14 cellular contexts compared by ENCODE assay signal in the genomic region with DNA sequence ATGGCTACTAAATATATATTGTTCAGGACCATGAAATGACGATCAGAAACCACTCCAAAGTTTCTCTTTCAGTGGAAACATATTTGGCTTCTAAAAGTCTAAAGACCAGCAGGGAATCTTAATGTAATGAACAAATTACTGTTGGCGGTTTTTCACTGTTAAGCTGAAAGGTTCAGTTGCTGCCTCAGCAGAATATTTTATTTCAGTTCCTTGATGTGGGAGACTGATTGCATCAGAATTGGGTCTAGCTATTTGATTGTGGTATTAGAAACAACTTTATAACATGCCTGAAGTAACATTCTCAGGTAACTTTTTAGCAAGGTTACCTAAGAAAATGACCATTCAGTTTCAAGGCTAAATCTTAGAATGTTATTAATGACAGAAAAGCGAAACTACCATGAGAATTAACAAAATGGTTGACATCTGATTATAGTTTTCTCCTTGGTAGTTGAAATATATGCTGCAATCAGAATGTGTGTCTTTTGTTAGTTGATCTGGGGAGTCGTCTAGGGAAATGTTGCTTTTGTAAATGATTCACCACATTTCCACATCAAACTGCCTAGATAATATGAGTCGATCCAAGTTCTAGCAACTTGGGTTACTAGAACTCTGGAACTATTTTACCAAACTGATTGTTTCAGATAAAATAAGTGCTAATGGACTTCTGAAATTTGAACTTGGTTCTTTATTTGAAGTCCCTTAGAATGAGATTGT.
DNase-seq lines count a peak whose midpoint lies in the region; ATAC-seq, FAIRE-seq and TF ChIP-seq lines count a peak whose summit lies in the region.
"Had no signal": no experiment of that assay in that cellular context is flagged by ENCODE, and none has a peak within 500 bp of the region (broad histone marks: within the 10 kb centered on the region; RNA-seq: fewer than 3 reads in every experiment).

No MANE protein-coding gene starts in this region.

- no peak overlapping the region for H3K4me3 Mint-ChIP-seq in astrocyte (ENCODE audit: unreplicated experiment)
- H3K4me3 Mint-ChIP-seq in naive thymus-derived CD4-positive, alpha-beta T cell: no peak overlapping the region
- H3K4me3 Mint-ChIP-seq: activated naive CD8-positive, alpha-beta T cell treated with anti-CD3 and anti-CD28 coated beads, Interleukin-2, amount 50 U/mL, for 24 hours had no signal

- intact Hi-C loops in IMR-90 (cut with micrococcal nuclease): no loop called here
- intact Hi-C loops in naive thymus-derived CD4-positive, alpha-beta T cell (cut with micrococcal nuclease): no loop called here

- H3K27ac Mint-ChIP-seq in astrocyte (ENCODE audit: unreplicated experiment): peak overlapping the region; percentile 90
- H3K27ac Mint-ChIP-seq in naive thymus-derived CD4-positive, alpha-beta T cell: no peak overlapping the region
- H3K27ac Mint-ChIP-seq: activated naive CD8-positive, alpha-beta T cell treated with anti-CD3 and anti-CD28 coated beads, Interleukin-2, amount 50 U/mL, for 24 hours had no signal

- no peaks in the 10 kb centered on the region for H3K27me3 Mint-ChIP-seq in astrocyte (ENCODE audit: low read depth, unreplicated experiment)
- H3K27me3 Mint-ChIP-seq in naive thymus-derived CD4-positive, alpha-beta T cell: peaks cover 3 to 13% (median 7%) of the 10 kb centered on the region in 5 donors

- H3K79me1 ChIP-seq in IMR-90 (ENCODE audit: low read depth in 1 of 2, low read length in 2 of 2): no peaks in the 10 kb centered on the region

- FAIRE-seq in astrocyte (lab: Jason Lieb, UNC): peak; percentile 55

- H3K23ac ChIP-seq in IMR-90 (ENCODE audit: low read depth, low read length): no peak overlapping the region

- H3K4me3 ChIP-seq in ACC112 (ENCODE audit: low read depth, low read length) (peak overlapping the region; percentile 63), IMR-90 (ENCODE audit: insufficient read depth, low read depth, low read length) (no peak overlapping the region), astrocyte (ENCODE audit: insufficient read depth, low read depth, low read length) (no peak overlapping the region)
- H3K4me3 ChIP-seq in naive thymus-derived CD4-positive, alpha-beta T cell (ENCODE audit: low read length): no peak overlapping the region
- H3K4me3 ChIP-seq: pancreas, vagina had no signal

- H4K20me1 ChIP-seq in IMR-90 (ENCODE audit: insufficient read depth, low read length) (no peaks in the 10 kb centered on the region), astrocyte (ENCODE audit: insufficient read depth, low read length) (no peaks in the 10 kb centered on the region)

- peaks cover 13% of the 10 kb centered on the region for H3K4me1 Mint-ChIP-seq in astrocyte (ENCODE audit: low read depth, unreplicated experiment)
- no peaks in the 10 kb centered on the region for H3K4me1 Mint-ChIP-seq in naive thymus-derived CD4-positive, alpha-beta T cell
- H3K4me1 Mint-ChIP-seq: activated naive CD8-positive, alpha-beta T cell treated with anti-CD3 and anti-CD28 coated beads, Interleukin-2, amount 50 U/mL, for 24 hours had no signal

- CTCF ChIA-PET in IMR-90 (lab: Yijun Ruan, JAX): no interaction called here
- CTCF ChIA-PET in naive thymus-derived CD4-positive, alpha-beta T cell (lab: Charles Lee): no interaction called here

- no peak overlapping the region for H4K5ac ChIP-seq in IMR-90 (ENCODE audit: low read depth, low read length)

- H3K27me3 ChIP-seq in ACC112 (ENCODE audit: insufficient read depth, low read length) (no peaks in the 10 kb centered on the region), IMR-90 (ENCODE audit: control insufficient read depth, insufficient read depth, low read length) (no peaks in the 10 kb centered on the region), astrocyte (ENCODE audit: insufficient read depth, low read length) (no peaks in the 10 kb centered on the region)
- H3K27me3 ChIP-seq in naive thymus-derived CD4-positive, alpha-beta T cell (ENCODE audit: control insufficient read depth in 2 of 2, insufficient read depth in 2 of 2, low read length in 2 of 2): no peaks in the 10 kb centered on the region
- H3K27me3 ChIP-seq: BE2C, pancreas, vagina had no signal

- peak; percentile 79 for DNase-seq in IMR-90
- peak; percentile 30 for DNase-seq in astrocyte (ENCODE audit: low read depth)
- peak; percentile 69 for DNase-seq in iris pigment epithelial cell (ENCODE audit: low read depth)
- DNase-seq in naive thymus-derived CD4-positive, alpha-beta T cell: no peak
- no peak for DNase-seq in stimulated activated CD4-positive, alpha-beta T cell treated with anti-CD3 and anti-CD28 coated beads, Interleukin-12 subunit alpha, Interleukin-12 subunit beta, amount 100 ng/mL, for 4 hours
- DNase-seq: activated naive CD8-positive, alpha-beta T cell treated with anti-CD3 and anti-CD28 coated beads, Interleukin-2, amount 50 U/mL, for 24 hours; BE2C; head of caudate nucleus; NCI-H82; pancreas had no signal

- H3K9me3 ChIP-seq in IMR-90 (ENCODE audit: control insufficient read depth, insufficient read depth, low read length) (peaks cover 2% of the 10 kb centered on the region; the same call in 1 of the 2 replicates), astrocyte (ENCODE audit: insufficient read depth, low read depth, low read length) (no peaks in the 10 kb centered on the region)
- H3K9me3 ChIP-seq in naive thymus-derived CD4-positive, alpha-beta T cell (ENCODE audit: control insufficient read depth in 2 of 3, low read length in 3 of 3): no peaks in the 10 kb centered on the region
- H3K9me3 ChIP-seq: BE2C, pancreas, vagina had no signal

- no peak overlapping the region for H2BK5ac ChIP-seq in IMR-90 (ENCODE audit: low read depth, low read length, poor library complexity, severe bottlenecking)

- no TSS peak for BruUV-seq in IMR-90 (replicated peaks; lab: Mats Ljungman, UMichigan)

- H3K36me3 ChIP-seq in ACC112 (ENCODE audit: insufficient read depth, low read length): no peaks in the 10 kb centered on the region
- H3K36me3 ChIP-seq in IMR-90 (ENCODE audit: control insufficient read depth, insufficient read depth, low read length): no peaks in the 10 kb centered on the region
- H3K36me3 ChIP-seq in astrocyte (ENCODE audit: insufficient read depth, low read length): no peaks in the 10 kb centered on the region
- H3K36me3 ChIP-seq in naive thymus-derived CD4-positive, alpha-beta T cell (ENCODE audit: control insufficient read depth in 2 of 3, insufficient read depth in 3 of 3, low read length in 3 of 3): no peaks in the 10 kb centered on the region
- H3K36me3 ChIP-seq: BE2C, pancreas, vagina had no signal

- dilution Hi-C loops in IMR-90 (cut with HindIII; ENCODE audit: low sequenced_read_pairs, unreplicated experiment): no loop called here

- H3K18ac ChIP-seq in IMR-90 (ENCODE audit: low read depth, low read length): no peak overlapping the region

- no peak overlapping the region for H4K8ac ChIP-seq in IMR-90 (ENCODE audit: low read depth in 2 of 2, low read length in 2 of 2)

- no CpG with 5 or more reads among the region's 5 CpGs for WGBS in IMR-90 (ENCODE audit: extremely low coverage in 2 of 2, insufficient read length in 1 of 2), 2 experiments

- H4K91ac ChIP-seq in IMR-90 (ENCODE audit: insufficient read depth, low read depth, low read length): no peak overlapping the region

- H3K79me2 ChIP-seq in ACC112 (ENCODE audit: control insufficient read depth, insufficient read depth, low read length, unreplicated experiment) (no peaks in the 10 kb centered on the region), astrocyte (ENCODE audit: insufficient read depth, low read length) (no peaks in the 10 kb centered on the region)

- ATAC-seq in IMR-90 (ENCODE audit: low read depth) (peak; percentile 27; the same call in 1 of the 2 replicates), GM21515 (IDR thresholded peaks at IDR 0.05; ENCODE audit: unreplicated experiment) (no peak), HG03045 (IDR thresholded peaks at IDR 0.05; ENCODE audit: unreplicated experiment) (no peak)
- no peak for ATAC-seq in naive thymus-derived CD4-positive, alpha-beta T cell
- ATAC-seq: activated naive CD8-positive, alpha-beta T cell treated with anti-CD3 and anti-CD28 coated beads, Interleukin-2, amount 50 U/mL, for 24 hours; pancreas had no signal

- peak overlapping the region; percentile 49; the same call in 1 of the 2 replicates for H3K4me2 ChIP-seq in IMR-90 (ENCODE audit: low read depth, low read length)
- no peak overlapping the region for H3K4me2 ChIP-seq in astrocyte (ENCODE audit: low read length)

- peaks cover 2% of the 10 kb centered on the region for H3K9me3 Mint-ChIP-seq in astrocyte (ENCODE audit: unreplicated experiment)
- H3K9me3 Mint-ChIP-seq in naive thymus-derived CD4-positive, alpha-beta T cell: peaks cover 0 to 19% (median 4%) of the 10 kb centered on the region in 11 donors
- H3K9me3 Mint-ChIP-seq: activated naive CD8-positive, alpha-beta T cell treated with anti-CD3 and anti-CD28 coated beads, Interleukin-2, amount 50 U/mL, for 24 hours had no signal

- H2AFZ ChIP-seq in ACC112 (ENCODE audit: low read length, unreplicated experiment) (peak overlapping the region; percentile 79), IMR-90 (replicated peaks; ENCODE audit: low read length, poor library complexity) (no peak overlapping the region), astrocyte (ENCODE audit: low read depth, low read length) (no peak overlapping the region)

- no peak overlapping the region for H2AK9ac ChIP-seq in IMR-90 (replicated peaks; ENCODE audit: low read depth, low read length, poor library complexity)

- H3K4me1 ChIP-seq in ACC112 (ENCODE audit: control insufficient read depth, insufficient read depth, low read length, unreplicated experiment): peaks cover 6% of the 10 kb centered on the region
- peaks cover 9% of the 10 kb centered on the region for H3K4me1 ChIP-seq in IMR-90 (ENCODE audit: control insufficient read depth, insufficient read depth, low read length)
- peaks cover 5% of the 10 kb centered on the region for H3K4me1 ChIP-seq in astrocyte (ENCODE audit: insufficient read depth, low read length)
- H3K4me1 ChIP-seq in naive thymus-derived CD4-positive, alpha-beta T cell (ENCODE audit: control insufficient read depth in 2 of 2, insufficient read depth in 2 of 2, low read length in 2 of 2): no peaks in the 10 kb centered on the region
- H3K4me1 ChIP-seq: BE2C, pancreas, vagina had no signal

- H3K14ac ChIP-seq in IMR-90 (replicated peaks; ENCODE audit: low read depth, low read length): no peak overlapping the region

- TF ChIP-seq RAD21 in IMR-90 (IDR thresholded peaks at IDR 0.05; ENCODE audit: low read length): no peak

- POLR2A ChIA-PET in IMR-90 (lab: Charles Lee; ENCODE audit: unreplicated experiment): no interaction called here
- POLR2A ChIA-PET in naive thymus-derived CD4-positive, alpha-beta T cell (lab: Charles Lee): no interaction called here

- H3K27ac ChIP-seq in ACC112 (ENCODE audit: low read depth, low read length): peak overlapping the region; percentile 77
- H3K27ac ChIP-seq in IMR-90 (ENCODE audit: insufficient read depth, low read length): no peak overlapping the region
- no peak overlapping the region for H3K27ac ChIP-seq in astrocyte (ENCODE audit: low read depth, low read length)
- no peak overlapping the region for H3K27ac ChIP-seq in naive thymus-derived CD4-positive, alpha-beta T cell (ENCODE audit: low read depth, low read length)
- H3K27ac ChIP-seq: vagina had no signal

- no peak overlapping the region for H3K4ac ChIP-seq in IMR-90 (ENCODE audit: low read depth, low read length)

- no peak for TF ChIP-seq POLR2A in IMR-90 (IDR thresholded peaks at IDR 0.05; ENCODE audit: low read depth, low read length)

- H3K36me3 Mint-ChIP-seq in astrocyte (ENCODE audit: low read depth, unreplicated experiment): no peaks in the 10 kb centered on the region
- no peaks in the 10 kb centered on the region for H3K36me3 Mint-ChIP-seq in naive thymus-derived CD4-positive, alpha-beta T cell

- no peak overlapping the region for H2BK120ac ChIP-seq in IMR-90 (ENCODE audit: low read depth, low read length)

- H2AK5ac ChIP-seq in IMR-90 (ENCODE audit: low read depth, low read length): no peak overlapping the region

- no peak for TF ChIP-seq CTCF in IMR-90 (conservative IDR thresholded peaks at IDR 0.05; ENCODE audit: low read depth, low read length)
- TF ChIP-seq CTCF in astrocyte (IDR thresholded peaks at IDR 0.05; ENCODE audit: insufficient read depth, low read depth, low read length): no peak

- in situ Hi-C loops in IMR-90 (cut with MboI; ENCODE audit: low sequenced_read_pairs): no loop called here

- H2BK15ac ChIP-seq in IMR-90 (ENCODE audit: low read depth, low read length): no peak overlapping the region

- H3K9me1 ChIP-seq in IMR-90 (ENCODE audit: insufficient read depth, low read length): 0 out of 2 replicates have a peak, but pooled peaks cover 5% of the 10 kb centered on the region

- no peak overlapping the region for H3K9ac ChIP-seq in IMR-90 (ENCODE audit: low read depth, low read length)
- no peak overlapping the region for H3K9ac ChIP-seq in astrocyte (ENCODE audit: low read length)

- no peak overlapping the region for H3K56ac ChIP-seq in IMR-90 (ENCODE audit: extremely low read depth, insufficient read depth, low read length)

- H2BK20ac ChIP-seq in IMR-90 (ENCODE audit: low read depth, low read length): no peak overlapping the region

Comparison
In these comparisons a context has a peak if more than half of its experiments do, and no peak if none do; other contexts are left out.
1. DNase-seq: peak in IMR-90 (single experiment), astrocyte (single experiment) and iris pigment epithelial cell (single experiment); none in naive thymus-derived CD4-positive, alpha-beta T cell (0 of 9) and stimulated activated CD4-positive, alpha-beta T cell treated with anti-CD3 and anti-CD28 coated beads, Interleukin-12 subunit alpha, Interleukin-12 subunit beta, amount 100 ng/mL, for 4 hours (single experiment).